Comparison of ENCODE assay signal across 8 cellular contexts in genomic region chr6:28335564-28336283, GRCh38. TPM values are rescaled to one million over a fixed set of nuclear protein-coding genes. Genes with fewer than 3 reads are reported as not detected.
A peak's percentile ranks its signal among the peaks of the same experiment; 100 is the strongest.
DNase-seq lines count a peak whose midpoint lies in the region; ATAC-seq and TF ChIP-seq lines count a peak whose summit lies in the region.

Gene ZSCAN31, minus strand, starts transcription at chr6:28336148. Its CDS starts 6,465 bp downstream, at chr6:28329683.

- H3K23ac ChIP-seq in H9 (ENCODE audit: insufficient read length, low read depth, low read length): no peak within 1 kb of the TSS

- H3K79me2 ChIP-seq in H9 (ENCODE audit: insufficient read depth, low read length) (no peaks in the 10 kb centered on the region), MM.1S (ENCODE audit: low read length) (no peaks in the 10 kb centered on the region), osteoblast (ENCODE audit: insufficient read depth, low read length) (no peaks in the 10 kb centered on the region)

- POLR2A ChIA-PET in activated naive CD8-positive, alpha-beta T cell treated with anti-CD3 and anti-CD28 coated beads, Interleukin-2, amount 10 ng/mL, durations not matched to agents 7 days and 5 days (lab: Charles Lee): interaction anchor here (0.8 to 2.5 kb wide), 5 partner anchors 12 to 231 kb away, joined by 3 to 15 read pairs (median 4); partner anchors contain the start of genes ZKSCAN3 and ZSCAN26

- H3K9me2 ChIP-seq in MM.1S (replicated peaks; ENCODE audit: insufficient read depth, low read length): no peaks in the 10 kb centered on the region

- peak within 1 kb of the TSS; percentile 93 for H2BK120ac ChIP-seq in H9 (ENCODE audit: low read depth, low read length, poor library complexity, severe bottlenecking)

- peak within 1 kb of the TSS; percentile 87 for H3K4me2 ChIP-seq in H9 (ENCODE audit: insufficient read depth, insufficient read length, low read length)
- H3K4me2 ChIP-seq in MM.1S (ENCODE audit: low read depth, low read length): peak within 1 kb of the TSS; percentile 84
- H3K4me2 ChIP-seq in osteoblast (ENCODE audit: insufficient read depth, low read length): peak within 1 kb of the TSS; percentile 99

- peak within 1 kb of the TSS; percentile 84 for H3T11ph ChIP-seq in H9 (ENCODE audit: low read length)

- H3K4me3 Mint-ChIP-seq in H9: no peak within 1 kb of the TSS
- no peak within 1 kb of the TSS for H3K4me3 Mint-ChIP-seq in activated naive CD8-positive, alpha-beta T cell treated with anti-CD3 and anti-CD28 coated beads, Interleukin-2, amount 10 ng/mL, durations not matched to agents 7 days and 5 days

- H3K27ac Mint-ChIP-seq in H9: no peak within 1 kb of the TSS; a peak in 1 of 7 replicates
- no peak within 1 kb of the TSS for H3K27ac Mint-ChIP-seq in activated naive CD8-positive, alpha-beta T cell treated with anti-CD3 and anti-CD28 coated beads, Interleukin-2, amount 10 ng/mL, durations not matched to agents 7 days and 5 days

- TF ChIP-seq CTCF in H9 (conservative IDR thresholded peaks at IDR 0.05) (no peak), MM.1S (IDR thresholded peaks at IDR 0.05; ENCODE audit: low read length) (no peak), osteoblast (IDR thresholded peaks at IDR 0.05; ENCODE audit: extremely low read depth, low read depth, low read length) (no peak)

- peaks cover 9 to 11% of the 10 kb centered on the region in 2 experiments; a peak in 3 of 4 replicates for H3K4me1 Mint-ChIP-seq in H9
- peaks cover 6% of the 10 kb centered on the region for H3K4me1 Mint-ChIP-seq in activated naive CD8-positive, alpha-beta T cell treated with anti-CD3 and anti-CD28 coated beads, Interleukin-2, amount 10 ng/mL, durations not matched to agents 7 days and 5 days

- no peak within 1 kb of the TSS for H4K8ac ChIP-seq in H9 (replicated peaks; ENCODE audit: insufficient read length, low read depth, low read length)

- H3K14ac ChIP-seq in H9 (ENCODE audit: insufficient read depth, low read length): peak within 1 kb of the TSS; percentile 97

- H3K79me1 ChIP-seq in H9 (ENCODE audit: insufficient read depth, low read depth, low read length, poor library complexity, severe bottlenecking): no peaks in the 10 kb centered on the region

- H3K9ac ChIP-seq in H9 (ENCODE audit: extremely low read depth, insufficient read length, low read length) (peak within 1 kb of the TSS; percentile 91), MM.1S (ENCODE audit: low read length) (peak within 1 kb of the TSS; percentile 67)

- H3K4me3 ChIP-seq in MM.1S (ENCODE audit: low read length) (peak within 1 kb of the TSS; percentile 71), osteoblast (ENCODE audit: insufficient read depth, low read length) (peak within 1 kb of the TSS; percentile 93), thymus (ENCODE audit: low read length) (peak within 1 kb of the TSS; percentile 72)

- no peaks in the 10 kb centered on the region; a peak in 2 of 7 replicates for H3K36me3 Mint-ChIP-seq in H9 (ENCODE audit: insufficient read depth in 1 of 3, low read depth in 3 of 3)
- H3K36me3 Mint-ChIP-seq in activated naive CD8-positive, alpha-beta T cell treated with anti-CD3 and anti-CD28 coated beads, Interleukin-2, amount 10 ng/mL, durations not matched to agents 7 days and 5 days: peaks cover 11% of the 10 kb centered on the region

- no CpG with 5 or more reads among the region's 35 CpGs for WGBS in H9 (ENCODE audit: extremely low coverage, insufficient read length, low lambda C conversion rate)
- WGBS in thymus: under 1% methylated on average over 35 of the region's 35 CpGs

- H3F3A ChIP-seq in MM.1S (ENCODE audit: insufficient read depth, low read length): no peaks in the 10 kb centered on the region; the same call in none of the 2 replicates

- ATAC-seq in SK-N-SH treated with all-trans-retinoic acid at 6 μM for 48 hours: peak; percentile 98
- ATAC-seq in activated naive CD8-positive, alpha-beta T cell treated with anti-CD3 and anti-CD28 coated beads, Interleukin-2, amount 10 ng/mL, durations not matched to agents 7 days and 5 days (ENCODE audit: low read depth): peak; percentile 94

- peak within 1 kb of the TSS; percentile 19 for H4K5ac ChIP-seq in H9 (ENCODE audit: insufficient read length, low read depth, low read length)

- peak within 1 kb of the TSS; percentile 92 for H3K18ac ChIP-seq in H9 (ENCODE audit: insufficient read length, low read depth, low read length)

- no peaks in the 10 kb centered on the region for H4K20me1 ChIP-seq in H9 (ENCODE audit: control insufficient read depth, insufficient read depth, insufficient read length)
- H4K20me1 ChIP-seq in MM.1S (ENCODE audit: insufficient read depth, low read length): no peaks in the 10 kb centered on the region
- H4K20me1 ChIP-seq in osteoblast (ENCODE audit: insufficient read depth, low read length): no peaks in the 10 kb centered on the region

- H3K9me3 Mint-ChIP-seq in H9: peaks cover 0 to 2% of the 10 kb centered on the region in 2 experiments; a peak in 1 of 5 replicates
- H3K9me3 Mint-ChIP-seq in activated naive CD8-positive, alpha-beta T cell treated with anti-CD3 and anti-CD28 coated beads, Interleukin-2, amount 10 ng/mL, durations not matched to agents 7 days and 5 days: peaks cover 12% of the 10 kb centered on the region

- H2BK12ac ChIP-seq in H9 (ENCODE audit: insufficient read length, low read depth, low read length): peak within 1 kb of the TSS; percentile 11

- H3K23me2 ChIP-seq in H9 (ENCODE audit: insufficient read length, low read depth, low read length, poor library complexity, severe bottlenecking): peaks cover 14% of the 10 kb centered on the region

- no peaks in the 10 kb centered on the region for H3K9me3 ChIP-seq in H9 (ENCODE audit: control insufficient read depth, low read depth, low read length)
- H3K9me3 ChIP-seq in MM.1S (replicated peaks; ENCODE audit: insufficient read depth, low read length): no peaks in the 10 kb centered on the region
- no peaks in the 10 kb centered on the region for H3K9me3 ChIP-seq in osteoblast (ENCODE audit: low read depth, low read length)
- H3K9me3 ChIP-seq in thymus (ENCODE audit: control insufficient read depth): no peaks in the 10 kb centered on the region

- H3K56ac ChIP-seq in H9 (ENCODE audit: insufficient read length, low read depth, low read length): no peak within 1 kb of the TSS

- peak within 1 kb of the TSS; percentile 97; the same call in 1 of the 2 replicates for H3K4ac ChIP-seq in H9 (ENCODE audit: low read depth, low read length)

- peak; percentile 97 for DNase-seq in G401 (ENCODE audit: low spot score)
- peak; percentile 92 for DNase-seq in H9
- peak; percentile 83 for DNase-seq in MM.1S
- peak; percentile 76 for DNase-seq in activated naive CD8-positive, alpha-beta T cell treated with anti-CD3 and anti-CD28 coated beads, Interleukin-2, amount 10 ng/mL, durations not matched to agents 7 days and 5 days
- peak; percentile 79 to 98 (median 92) for DNase-seq in head of caudate nucleus
- peak; percentile 93 for DNase-seq in osteoblast (ENCODE audit: insufficient read length, low spot score, missing footprints)

- H3K27me3 ChIP-seq in H9 (ENCODE audit: insufficient read depth, low read length) (no peaks in the 10 kb centered on the region), MM.1S (replicated peaks; ENCODE audit: insufficient read depth, low read length) (no peaks in the 10 kb centered on the region), osteoblast (ENCODE audit: insufficient read depth, low read length) (no peaks in the 10 kb centered on the region), thymus (ENCODE audit: control insufficient read depth, insufficient read depth) (no peaks in the 10 kb centered on the region)

- H2AFZ ChIP-seq in H9 (ENCODE audit: low read length) (no peak within 1 kb of the TSS), MM.1S (ENCODE audit: low read length) (peak within 1 kb of the TSS; percentile 77), osteoblast (ENCODE audit: low read length) (peak within 1 kb of the TSS; percentile 92)

- no peak within 1 kb of the TSS for H2AK5ac ChIP-seq in H9 (ENCODE audit: insufficient read length, low read length)

- no peak within 1 kb of the TSS for H2BK15ac ChIP-seq in H9 (ENCODE audit: low read depth, low read length)

- no peaks in the 10 kb centered on the region for H3K27me3 Mint-ChIP-seq in H9 (ENCODE audit: low read depth)
- H3K27me3 Mint-ChIP-seq in activated naive CD8-positive, alpha-beta T cell treated with anti-CD3 and anti-CD28 coated beads, Interleukin-2, amount 10 ng/mL, durations not matched to agents 7 days and 5 days: no peaks in the 10 kb centered on the region

- peak within 1 kb of the TSS; percentile 12 for H2BK20ac ChIP-seq in H9 (ENCODE audit: low read depth, low read length, poor library complexity, severe bottlenecking)

- in situ Hi-C loops in G401 (cut with HindIII; ENCODE audit: low sequenced_read_pairs): no loop called here

- H3K27ac ChIP-seq in H9 (ENCODE audit: insufficient read length, low read depth, low read length) (peak within 1 kb of the TSS; percentile 91), MM.1S (ENCODE audit: low read length) (peak within 1 kb of the TSS; percentile 69), osteoblast (ENCODE audit: low read depth, low read length) (peak within 1 kb of the TSS; percentile 84), thymus (ENCODE audit: low read depth) (peak within 1 kb of the TSS; percentile 72)

- H4K91ac ChIP-seq in H9 (ENCODE audit: insufficient read length, low read depth, low read length): no peak within 1 kb of the TSS

- intact Hi-C loops in head of caudate nucleus (cut with DNase I): loop anchor here (5.0 kb wide), 1 partner anchor 253 kb away; the partner anchor contains the start of gene ZNF165

- H2BK5ac ChIP-seq in H9 (ENCODE audit: insufficient read length, low read length): no peak within 1 kb of the TSS

- no peaks in the 10 kb centered on the region for H3K36me3 ChIP-seq in MM.1S (replicated peaks; ENCODE audit: insufficient read depth, low read length)
- no peaks in the 10 kb centered on the region for H3K36me3 ChIP-seq in osteoblast (ENCODE audit: insufficient read depth, low read length)
- no peaks in the 10 kb centered on the region for H3K36me3 ChIP-seq in thymus (ENCODE audit: control insufficient read depth, insufficient read depth)

- H3K4me1 ChIP-seq in H9 (ENCODE audit: insufficient read depth, low read length) (no peaks in the 10 kb centered on the region), MM.1S (ENCODE audit: low read length) (peaks cover 9% of the 10 kb centered on the region), osteoblast (ENCODE audit: insufficient read depth, low read length) (peaks cover 9% of the 10 kb centered on the region), thymus (ENCODE audit: control insufficient read depth, insufficient read depth, low read length) (peaks cover 10% of the 10 kb centered on the region)

TF ChIP-seq in SK-N-SH treated with all-trans-retinoic acid at 6 μM for 48 hours, 23 proteins besides CTCF, POLR2A, EP300 and RAD21 (continues in another document):
- TF ChIP-seq ARNTL (CRISPR knock-in tag; IDR thresholded peaks at IDR 0.05; ENCODE audit: borderline replicate concordance, low read depth) (no peak), ZNF8 (CRISPR knock-in tag; IDR thresholded peaks at IDR 0.05) (no peak)

RNA-seq across cellular contexts. Expression of gene ZSCAN31, which starts in this region (rescaled TPM):
- total RNA-seq in G401 (2014; rRNA removed; shearing (Covaris generic)): 6.8 and 10.6 TPM in 2 replicates
- 3.6 and 7.1 TPM in 2 replicates for total RNA-seq in H9 (2021)
- 1 to 10 TPM; 1.9 to 2.0 TPM for total RNA-seq in activated naive CD8-positive, alpha-beta T cell treated with anti-CD3 and anti-CD28 coated beads, Interleukin-2, amount 10 ng/mL, durations not matched to agents 7 days and 5 days
- 16.5 and 19.9 TPM in 2 replicates for total RNA-seq in osteoblast
- 3.9 TPM for polyA plus RNA-seq in thymus

Comparison
In these comparisons a context has a peak if more than half of its experiments do, and no peak if none do; other contexts are left out.
1. Peak in every context shown above with its lines: DNase-seq, ATAC-seq, H3K4me3 ChIP-seq and H3K27ac ChIP-seq.